Comparison of ENCODE assay signal across 8 cellular contexts in the genomic region with DNA sequence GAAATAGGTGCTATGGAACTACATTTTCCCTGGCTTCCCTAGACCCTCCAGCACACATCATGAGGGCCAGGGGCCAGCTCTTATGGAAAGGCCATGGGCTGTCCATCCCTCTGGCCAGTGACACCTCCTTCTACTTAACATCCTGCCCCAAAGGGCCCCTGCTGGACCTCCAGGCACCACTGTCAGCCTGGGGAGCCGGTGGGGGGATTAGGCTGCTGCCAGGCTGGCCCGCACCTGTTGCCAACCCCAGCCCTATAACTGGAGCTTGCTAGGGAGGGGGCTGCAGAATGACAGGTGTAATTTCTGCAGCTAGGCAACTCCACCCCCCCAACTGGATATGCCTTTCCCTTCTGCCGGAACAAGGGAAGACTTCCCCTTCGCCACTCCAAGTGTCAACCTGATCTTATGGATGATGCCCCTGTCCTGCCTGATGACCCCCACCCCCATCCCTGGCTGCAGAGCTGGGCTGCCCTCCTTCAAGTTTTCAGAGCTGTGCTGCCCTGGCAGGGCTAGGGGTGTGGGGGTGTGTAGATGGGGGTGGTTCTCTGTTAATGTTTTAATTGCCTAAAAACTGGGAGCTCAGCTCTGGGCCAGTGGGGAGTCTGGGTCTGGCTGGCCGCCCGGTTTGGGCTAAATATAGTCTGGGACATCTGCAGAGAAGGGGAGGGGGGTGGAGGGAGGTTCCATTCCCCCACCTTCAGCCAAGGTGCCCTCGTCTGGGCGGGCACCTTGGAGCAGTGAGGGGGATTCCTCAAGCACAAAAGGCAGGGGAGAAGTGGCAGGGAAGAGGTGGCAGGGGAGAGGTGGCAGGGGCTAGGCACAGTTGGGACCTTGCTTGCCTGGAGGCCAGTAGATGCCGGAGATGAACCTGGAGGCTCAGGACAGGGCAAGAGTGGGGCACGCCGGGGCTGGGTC. TPM values are rescaled to one million over a fixed set of nuclear protein-coding genes. Genes with fewer than 3 reads are reported as not detected.
DNase-seq lines count a peak whose midpoint lies in the region; ATAC-seq, FAIRE-seq and TF ChIP-seq lines count a peak whose summit lies in the region.

No MANE protein-coding gene starts in this region.

- H3K4me3 ChIP-seq in DND-41 (ENCODE audit: low read depth in 1 of 2, low read length in 2 of 2) (peak overlapping the region in 1 of 2 experiments; percentile 50; a peak in 2 of 4 replicates), OCI-LY3 (ENCODE audit: low read length) (peak overlapping the region; percentile 93), H1 (ENCODE audit: extremely low read depth in 1 of 4, insufficient read depth in 2 of 4, low read depth in 3 of 4, low read length in 4 of 4) (no peak overlapping the region), ovary (peak overlapping the region; percentile 24)

- no peak for ATAC-seq in DND-41 (ENCODE audit: insufficient read depth, low read depth)
- no peak for ATAC-seq in GM18502 (IDR thresholded peaks at IDR 0.05; ENCODE audit: poor library complexity, unreplicated experiment)

- POLR2A ChIA-PET in H1 (lab: Charles Lee; ENCODE audit: partially characterized antibody) = interaction anchor here (1.1 to 30.6 kb wide), 2 partner anchors 26 to 218 kb away, joined by 3 to 540 read pairs; partner anchors contain the start of genes CDC6 and RARA

- H2BK120ac ChIP-seq in H1 (replicated peaks; ENCODE audit: low read depth, low read length) = no peak overlapping the region

- peak overlapping the region; percentile 26; the same call in 1 of the 2 replicates for H2AK5ac ChIP-seq in H1 (ENCODE audit: low read depth, low read length)

- H3K23ac ChIP-seq in H1 (ENCODE audit: insufficient read length) = no peak overlapping the region

- H3K4ac ChIP-seq in H1 (replicated peaks; ENCODE audit: insufficient read length, low read depth, low read length) = no peak overlapping the region

- H3K36me3 ChIP-seq in DND-41 (ENCODE audit: insufficient read depth, low read length) = no peaks in the 10 kb centered on the region
- no peaks in the 10 kb centered on the region for H3K36me3 ChIP-seq in OCI-LY3 (replicated peaks; ENCODE audit: low read depth, low read length)
- H3K36me3 ChIP-seq in H1 (ENCODE audit: control insufficient read depth in 2 of 4, insufficient read depth in 4 of 4, low read length in 3 of 4) = no peaks in the 10 kb centered on the region
- H3K36me3 ChIP-seq in ovary = no peaks in the 10 kb centered on the region

- H3K9ac ChIP-seq in DND-41 (ENCODE audit: low read depth, low read length) = peak overlapping the region; percentile 42
- H3K9ac ChIP-seq in OCI-LY3 (ENCODE audit: low read length) = peak overlapping the region; percentile 76
- no peak overlapping the region for H3K9ac ChIP-seq in H1 (replicated peaks in 1 of 4; ENCODE audit: extremely low read depth in 1 of 4, low read depth in 3 of 4, low read length in 3 of 4)

- intact Hi-C loops in ovary (cut with DNase I) = no loop called here

- H2BK12ac ChIP-seq in H1 (ENCODE audit: low read depth, low read length) = peak overlapping the region; percentile 50; the same call in 1 of the 2 replicates

- H3K4me2 ChIP-seq in DND-41 (ENCODE audit: insufficient read depth, low read length) (peak overlapping the region; percentile 67), OCI-LY3 (ENCODE audit: low read length) (peak overlapping the region; percentile 96), H1 (ENCODE audit: insufficient read depth in 1 of 2, low read depth in 2 of 2, low read length in 2 of 2) (no peak overlapping the region)

- peak overlapping the region; percentile 26; the same call in 1 of the 2 replicates for H4K8ac ChIP-seq in H1 (ENCODE audit: extremely low read depth, insufficient read depth, low read length)

- CTCF ChIA-PET in H1 (lab: Charles Lee; ENCODE audit: partially characterized antibody) = interaction anchor here (0.5 to 39.2 kb wide), 5 partner anchors 12 to 592 kb away, joined by 3 to 1198 read pairs (median 6); partner anchors contain the start of genes GJD3 and RARA

- H2AFZ ChIP-seq in DND-41 (ENCODE audit: low read depth, low read length) = no peak overlapping the region
- H2AFZ ChIP-seq in OCI-LY3 (ENCODE audit: low read depth, low read length) = no peak overlapping the region
- H2AFZ ChIP-seq in H1 (ENCODE audit: low read length) = no peak overlapping the region

- TF ChIP-seq CTCF in DND-41 (IDR thresholded peaks at IDR 0.05; ENCODE audit: borderline replicate concordance, extremely low read depth, low read length, poor library complexity, severe bottlenecking) (no peak), OCI-LY3 (IDR thresholded peaks at IDR 0.05; ENCODE audit: low read depth, low read length) (no peak), H1 (IDR thresholded peaks at IDR 0.05; ENCODE audit: control extremely low read depth in 1 of 3, insufficient read depth in 1 of 3, low read depth in 1 of 3, low read length in 3 of 3) (no peak), ovary (IDR thresholded peaks at IDR 0.05) (no peak)

- H3K56ac ChIP-seq in H1 (replicated peaks; ENCODE audit: insufficient read length, low read depth, low read length) = no peak overlapping the region

- H2BK20ac ChIP-seq in H1 (ENCODE audit: low read length) = no peak overlapping the region

- DNase-seq in DND-41 = no peak
- no peak for DNase-seq in H1 (ENCODE audit: low read depth in 1 of 2, low spot score in 2 of 2)
- DNase-seq in ovary = peak; percentile 70 to 81 (median 74)
- DNase-seq in germinal center (ENCODE audit: low spot score) = no peak
- DNase-seq in hippocampal formation (lab: John Stamatoyannopoulos, UW) = no peak
- no peak for DNase-seq in ecto neural progenitor cell (ENCODE audit: low spot score)

- no peak overlapping the region for H3K14ac ChIP-seq in H1 (ENCODE audit: insufficient read length)

- TF ChIP-seq POLR2A in H1 (IDR thresholded peaks at IDR 0.05; ENCODE audit: control extremely low read depth in 1 of 2, low read depth in 2 of 2, low read length in 2 of 2) (no peak), ovary (IDR thresholded peaks at IDR 0.05) (no peak)

- no peak for TF ChIP-seq EP300 in H1 (IDR thresholded peaks at IDR 0.05; ENCODE audit: borderline replicate concordance in 1 of 2, low read depth in 2 of 2, low read length in 2 of 2)
- no peak for TF ChIP-seq EP300 in ovary (IDR thresholded peaks at IDR 0.05)

- H2BK5ac ChIP-seq in H1 (ENCODE audit: low read depth, low read length) = peak overlapping the region; percentile 44; the same call in 1 of the 2 replicates

- H4K20me1 ChIP-seq in DND-41 (ENCODE audit: insufficient read depth, low read length) (peaks cover 55% of the 10 kb centered on the region), OCI-LY3 (ENCODE audit: insufficient read depth, low read length) (peaks cover 41% of the 10 kb centered on the region), H1 (replicated peaks in 1 of 2; ENCODE audit: control insufficient read depth in 1 of 2, insufficient read depth in 2 of 2, low read length in 2 of 2) (peaks cover 20 to 31% of the 10 kb centered on the region in 2 experiments)

- peaks cover 17% of the 10 kb centered on the region for H3K79me1 ChIP-seq in H1 (ENCODE audit: low read depth, low read length)

- H3K4me1 ChIP-seq in DND-41 (ENCODE audit: insufficient read depth, low read length) (peaks cover 82% of the 10 kb centered on the region), OCI-LY3 (ENCODE audit: low read length) (peaks cover 80% of the 10 kb centered on the region), H1 (replicated peaks in 1 of 4; ENCODE audit: control insufficient read depth in 3 of 4, insufficient read depth in 4 of 4, low read length in 3 of 4) (peaks cover 0 to 24% (median 18%) of the 10 kb centered on the region in 4 experiments; a peak in 6 of 7 replicates), ovary (ENCODE audit: insufficient read depth) (peaks cover 56% of the 10 kb centered on the region)

- FAIRE-seq in H1 (lab: Jason Lieb, UNC) = no peak

- H4K5ac ChIP-seq in H1 (ENCODE audit: insufficient read length, low read depth, low read length) = no peak overlapping the region

- H3K27ac ChIP-seq in DND-41 (ENCODE audit: low read length) = peak overlapping the region; percentile 86
- H3K27ac ChIP-seq in OCI-LY3 (ENCODE audit: low read length) = peak overlapping the region; percentile 94
- H3K27ac ChIP-seq in H1 (ENCODE audit: low read depth, low read length) = no peak overlapping the region
- H3K27ac ChIP-seq in ovary = peak overlapping the region; percentile 56 to 77

- H3K9me3 ChIP-seq in DND-41 (ENCODE audit: insufficient read depth, low read length, severe bottlenecking) (no peaks in the 10 kb centered on the region), OCI-LY3 (ENCODE audit: insufficient read depth, low read length) (no peaks in the 10 kb centered on the region), H1 (ENCODE audit: insufficient read depth in 2 of 2, low read depth in 1 of 2, low read length in 1 of 2) (no peaks in the 10 kb centered on the region), ovary (no peaks in the 10 kb centered on the region)

- WGBS in H1 (ENCODE audit: extremely low coverage in 1 of 2, insufficient coverage in 1 of 2, insufficient read length in 1 of 2, insufficient replicate concordance in 2 of 2, low coverage in 1 of 2, low lambda C conversion rate in 2 of 2, missing lambda C conversion rate in 1 of 2), 2 experiments = 79% methylated on average over 10 of the region's 11 CpGs; no CpG with 5 or more reads in 1 of the 2 experiments
- WGBS in ovary, 3 donors = 11 to 16% (median 13%) methylated on average over 11 of the region's 11 CpGs

- H3K79me2 ChIP-seq in DND-41 (ENCODE audit: insufficient read depth, low read length) (peaks cover 22% of the 10 kb centered on the region), OCI-LY3 (ENCODE audit: low read length) (peaks cover 86% of the 10 kb centered on the region), H1 (ENCODE audit: control insufficient read depth in 1 of 2, insufficient read depth in 2 of 2, low read length in 2 of 2) (peaks cover 0 to 20% of the 10 kb centered on the region in 2 experiments; a peak in 2 of 4 replicates)

- H4K91ac ChIP-seq in H1 (replicated peaks; ENCODE audit: insufficient read length, low read length) = no peak overlapping the region

- H3K18ac ChIP-seq in H1 (ENCODE audit: extremely low read depth, low read length) = peak overlapping the region; percentile 48; the same call in 1 of the 2 replicates

- H2BK15ac ChIP-seq in H1 (ENCODE audit: low read length) = 0 out of 2 replicates have a peak overlapping the region, but pooled peaks have one; percentile 40

- TF ChIP-seq RAD21 in H1 (IDR thresholded peaks at IDR 0.05 in 1 of 2, conservative IDR thresholded peaks at IDR 0.05 in 1 of 2; ENCODE audit: low read depth in 2 of 2, low read length in 2 of 2) = no peak

- H3K23me2 ChIP-seq in H1 (ENCODE audit: low read depth, low read length) = peaks cover 17% of the 10 kb centered on the region

- H3K27me3 ChIP-seq in DND-41 (ENCODE audit: insufficient read depth, low read length, poor library complexity) (no peaks in the 10 kb centered on the region), OCI-LY3 (ENCODE audit: low read depth, low read length) (no peaks in the 10 kb centered on the region), H1 (replicated peaks in 1 of 4; ENCODE audit: control insufficient read depth in 3 of 4, extremely low read depth in 1 of 4, insufficient read depth in 3 of 4, low read length in 3 of 4) (peaks cover 0 to 20% (median 10%) of the 10 kb centered on the region in 4 experiments; a peak in 5 of 7 replicates), ovary (no peaks in the 10 kb centered on the region)

RNA-seq across cellular contexts. Expression of gene RARA, which starts 12.8 kb away (rescaled TPM):
- total RNA-seq in H1 (2021; fragmentation: NEBNext Ultra II Directional; extraction: Animal tissue kit (Norgen Biotek cat#: 25700)) = 13.4 and 16.5 TPM in 2 replicates
- polyA plus RNA-seq in H1 (2011; rRNA removed) (4.4 and 7.8 TPM in 2 replicates), ovary (10 to 100 TPM; 21.8 to 39.9 TPM)
- 2.5 TPM for polyA plus RNA-seq in H1 (2011; cell fraction: cytosol; rRNA removed)
- 6.9 TPM for polyA plus RNA-seq in H1 (2011; cell fraction: nucleus; rRNA removed)
- polyA plus RNA-seq in H1 (2012, experiment 1 of 2) = 12.6 to 17.5 TPM (median 16.0 TPM) in 4 replicates
- 13.9 TPM for polyA plus RNA-seq in H1 (2012, experiment 2 of 2)
- polyA plus RNA-seq in H1 (2013, experiment 1 of 2) = 11.2 TPM
- polyA plus RNA-seq in H1 (2013, experiment 2 of 2) = 11.1 TPM
- polyA minus RNA-seq in H1 (2011; rRNA and poly(A)+ RNA removed) = 2.9 and 6.4 TPM in 2 replicates
- polyA minus RNA-seq in H1 (2011; cell fraction: cytosol; rRNA and poly(A)+ RNA removed) = 8.4 TPM
- polyA minus RNA-seq in H1 (2011; cell fraction: nucleus; rRNA and poly(A)+ RNA removed) = 6.2 TPM
- 100 to 1,000 TPM in 1 of 7 donors, 10 to 100 TPM in 6; 19.8 to 100 (median 62.2) TPM for total RNA-seq in ovary

RNA-seq across cellular contexts. Expression of gene CDC6, which starts 34.1 kb away (rescaled TPM):
- 139 and 140 TPM in 2 replicates for total RNA-seq in H1 (2021; fragmentation: NEBNext Ultra II Directional; extraction: Animal tissue kit (Norgen Biotek cat#: 25700))
- 38.0 and 50.5 TPM in 2 replicates for polyA plus RNA-seq in H1 (2011; rRNA removed)
- 62.0 TPM for polyA plus RNA-seq in H1 (2011; cell fraction: cytosol; rRNA removed)
- polyA plus RNA-seq in H1 (2011; cell fraction: nucleus; rRNA removed) = 32.6 TPM
- 66.3 to 99.0 TPM (median 74.5 TPM) in 4 replicates for polyA plus RNA-seq in H1 (2012, experiment 1 of 2)
- 10.6 TPM for polyA plus RNA-seq in H1 (2012, experiment 2 of 2)
- polyA plus RNA-seq in H1 (2013, experiment 1 of 2) = 87.2 TPM
- 90.5 TPM for polyA plus RNA-seq in H1 (2013, experiment 2 of 2)
- 51.3 and 81.1 TPM in 2 replicates for polyA minus RNA-seq in H1 (2011; rRNA and poly(A)+ RNA removed)
- 38.5 TPM for polyA minus RNA-seq in H1 (2011; cell fraction: cytosol; rRNA and poly(A)+ RNA removed)
- polyA minus RNA-seq in H1 (2011; cell fraction: nucleus; rRNA and poly(A)+ RNA removed) = 58.3 TPM
- total RNA-seq in ovary = 1 to 10 TPM in 3 of 7 donors, under 1 TPM in 4; 0.34 to 3.8 (median 0.76) TPM
- 1 to 10 TPM in 1 of 2 donors, under 1 TPM in 1; 0.80 to 3.3 TPM for polyA plus RNA-seq in ovary

RNA-seq across cellular contexts. Expression of gene GJD3, which starts 42.8 kb away (rescaled TPM):
- total RNA-seq in H1 (2021; fragmentation: NEBNext Ultra II Directional; extraction: Animal tissue kit (Norgen Biotek cat#: 25700)) = 1.4 and 1.9 TPM in 2 replicates
- polyA plus RNA-seq in H1 (2011; rRNA removed) (0.53 and 0.58 TPM in 2 replicates), ovary (under 1 TPM in 1 of 2 donors, not detected in 1; 0.24 TPM)
- polyA plus RNA-seq in H1 (2011; cell fraction: cytosol; rRNA removed) = 0.66 TPM
- 0.90 TPM for polyA plus RNA-seq in H1 (2011; cell fraction: nucleus; rRNA removed)
- 0.25 TPM in 1 of 4 replicates, not detected in the others for polyA plus RNA-seq in H1 (2012, experiment 1 of 2)
- not detected for polyA plus RNA-seq in H1 (2012, experiment 2 of 2)
- 0.43 TPM for polyA plus RNA-seq in H1 (2013, experiment 1 of 2)
- polyA plus RNA-seq in H1 (2013, experiment 2 of 2) = 0.29 TPM
- polyA minus RNA-seq in H1 (2011; rRNA and poly(A)+ RNA removed) = not detected in 2 replicates
- 3.2 TPM for polyA minus RNA-seq in H1 (2011; cell fraction: cytosol; rRNA and poly(A)+ RNA removed)
- polyA minus RNA-seq in H1 (2011; cell fraction: nucleus; rRNA and poly(A)+ RNA removed) = 1.3 TPM
- total RNA-seq in ovary = 1 to 10 TPM in 2 of 7 donors, under 1 TPM in 3, not detected in 2; 0.66 to 1.8 (median 0.92) TPM

Comparison
In these comparisons a context has a peak if more than half of its experiments do, and no peak if none do; other contexts are left out.
1. DNase-seq: peak in ovary (5 of 5); none in DND-41 (single experiment), H1 (0 of 2), germinal center (single experiment), hippocampal formation (0 of 2) and ecto neural progenitor cell (single experiment).
2. H3K4me2 ChIP-seq: peak in DND-41 (single experiment) and OCI-LY3 (single experiment); none in H1 (0 of 2).
3. H3K4me3 ChIP-seq: peak in OCI-LY3 (single experiment) and ovary (single experiment); none in H1 (0 of 4).
4. H3K9ac ChIP-seq: peak in DND-41 (single experiment) and OCI-LY3 (single experiment); none in H1 (0 of 4).
5. RNA of gene CDC6, which starts 34.1 kb away (total RNA-seq): 139 to 140 TPM in H1; 0.34 to 3.8 TPM in ovary; every median in the first group is over 10 times any median in the second.